ENCODE assay signal across 1 cellular context in the genomic region with DNA sequence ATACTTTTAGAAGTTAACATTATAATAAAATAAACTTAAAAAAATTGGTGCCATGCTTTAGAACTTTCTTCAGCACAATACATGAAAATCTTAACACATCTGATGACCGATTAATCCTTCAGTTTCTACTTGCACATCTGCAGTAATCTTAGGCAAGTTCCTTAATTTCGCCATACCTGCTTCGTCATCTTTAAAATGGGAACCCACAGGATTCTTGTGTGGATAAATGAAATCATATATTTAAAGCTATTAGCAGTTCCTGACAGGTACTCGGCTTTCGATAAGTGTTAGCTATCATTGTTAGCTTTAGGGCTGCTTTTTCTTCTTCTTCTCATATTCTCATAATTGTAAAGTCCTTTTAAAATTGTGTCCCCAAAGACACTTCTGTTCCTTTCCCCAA.
TF ChIP-seq lines count a peak whose summit lies in the region.

No MANE protein-coding gene starts in this region.

TF ChIP-seq in liver, 16 proteins besides CTCF, POLR2A, EP300 and RAD21 (continued from another document):
- TF ChIP-seq, protein P1, sequence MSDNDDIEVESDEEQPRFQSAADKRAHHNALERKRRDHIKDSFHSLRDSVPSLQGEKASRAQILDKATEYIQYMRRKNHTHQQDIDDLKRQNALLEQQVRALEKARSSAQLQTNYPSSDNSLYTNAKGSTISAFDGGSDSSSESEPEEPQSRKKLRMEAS (IDR thresholded peaks at IDR 0.05): no peak
TF ChIP-seq in liver: peak in this region for 0.
